Comparison of ENCODE assay signal across 8 cellular contexts in genomic region chr22:33049125-33049729, GRCh38. TPM values are rescaled to one million over a fixed set of nuclear protein-coding genes. Genes with fewer than 3 reads are reported as not detected.
DNase-seq lines count a peak whose midpoint lies in the region; ATAC-seq and TF ChIP-seq lines count a peak whose summit lies in the region.

No MANE protein-coding gene starts in this region.

- H4K20me1 ChIP-seq in GM23338 (replicated peaks; ENCODE audit: insufficient read depth), result peaks cover 44% of the 10 kb centered on the region

- H3K9me2 ChIP-seq in GM23338 (ENCODE audit: insufficient read depth), result no peaks in the 10 kb centered on the region

- H3K4me1 Mint-ChIP-seq in GM23338, result peaks cover 71% of the 10 kb centered on the region
- H3K4me1 Mint-ChIP-seq in nephron, result peaks cover 4% of the 10 kb centered on the region

- H3K36me3 ChIP-seq in GM23338 (ENCODE audit: insufficient read depth), result no peaks in the 10 kb centered on the region

- H3K9me3 Mint-ChIP-seq in GM23338 (0 out of 3 replicates have a peak, but pooled peaks cover 3% of the 10 kb centered on the region), nephron (no peaks in the 10 kb centered on the region)

- H3K36me3 Mint-ChIP-seq in GM23338 (ENCODE audit: low read depth) (peaks cover 26% of the 10 kb centered on the region), nephron (ENCODE audit: low read depth) (no peaks in the 10 kb centered on the region)

- peak overlapping the region; percentile 35 for H3K27ac ChIP-seq in GM23338 (ENCODE audit: low read depth)

- H3K27me3 ChIP-seq in GM23338 (ENCODE audit: insufficient read depth), result peaks cover 12% of the 10 kb centered on the region

- peak; percentile 99 for TF ChIP-seq CTCF in AG09319 (IDR thresholded peaks at IDR 0.05; ENCODE audit: low read depth, low read length)
- peak; percentile 85 to 89 for TF ChIP-seq CTCF in GM23338 (conservative IDR thresholded peaks at IDR 0.05; ENCODE audit: low read depth in 2 of 2)
- peak; percentile 90 to 94 (median 92) for TF ChIP-seq CTCF in nephron (IDR thresholded peaks at IDR 0.05; ENCODE audit: unreplicated experiment in 3 of 3)

- peak overlapping the region; percentile 94; the same call in 1 of the 2 replicates for H3K4me2 ChIP-seq in GM23338

- 0 out of 2 replicates have a peak, but pooled peaks cover 3% of the 10 kb centered on the region for H3F3A ChIP-seq in GM23338 (replicated peaks; ENCODE audit: low read depth)

- no peak for TF ChIP-seq POLR2A in erythroblast (IDR thresholded peaks at IDR 0.05; ENCODE audit: low read length)

- H3K27me3 Mint-ChIP-seq in GM23338 (ENCODE audit: insufficient read depth, low read depth, poor library complexity), result peaks cover 15% of the 10 kb centered on the region
- peaks cover 35% of the 10 kb centered on the region for H3K27me3 Mint-ChIP-seq in nephron (ENCODE audit: low read depth)

- H3K27ac Mint-ChIP-seq in GM23338 (no peak overlapping the region), nephron (no peak overlapping the region)

- peak; percentile 44 for DNase-seq in AG09319 (ENCODE audit: extremely low read depth, low read depth)
- peak; percentile 91 for DNase-seq in GM23338 (ENCODE audit: low spot score)
- peak; percentile 20 for DNase-seq in NCI-H82 treated with DMSO at 0.1 percent for 48 hours (lab: John Stamatoyannopoulos, UW; ENCODE audit: unreplicated experiment)
- peak; percentile 23 for DNase-seq in activated CD8-positive, alpha-beta memory T cell treated with anti-CD3 and anti-CD28 coated beads, Interleukin-2, amount 50 U/mL, for 24 hours (ENCODE audit: extremely low read depth)
- peak; percentile 72 to 82 for DNase-seq in erythroblast (lab: John Stamatoyannopoulos, UW)
- DNase-seq in stimulated activated naive CD8-positive, alpha-beta T cell treated with anti-CD3 and anti-CD28 coated beads, Interleukin-15, Interleukin-2, amounts not matched to agents 100 U/mL and 50 U/mL, for 24 hours, result peak; percentile 67

- peaks cover 61% of the 10 kb centered on the region for H3K4me1 ChIP-seq in GM23338 (ENCODE audit: insufficient read depth)

- H3K4me3 ChIP-seq in GM23338, result no peak overlapping the region

- H3K79me2 ChIP-seq in GM23338 (replicated peaks; ENCODE audit: insufficient read depth), result peaks cover 87% of the 10 kb centered on the region

- no peak overlapping the region for H2AFZ ChIP-seq in GM23338

- H3K4me3 Mint-ChIP-seq in GM23338 (no peak overlapping the region), nephron (no peak overlapping the region)

- ATAC-seq in GM23338 (peak; percentile 38), GM21717 (IDR thresholded peaks at IDR 0.05; ENCODE audit: unreplicated experiment) (no peak)
- no peak for ATAC-seq in stimulated activated naive CD8-positive, alpha-beta T cell treated with anti-CD3 and anti-CD28 coated beads, Interleukin-15, Interleukin-2, amounts not matched to agents 100 U/mL and 50 U/mL, for 24 hours

TF ChIP-seq in GM23338, 12 proteins besides CTCF, POLR2A, EP300 and RAD21:
- TF ChIP-seq CREB1 (CRISPR knock-in tag; IDR thresholded peaks at IDR 0.05; ENCODE audit: low read depth), result peak; percentile 47; the same call in 1 of the 2 replicates
- no peak for TF ChIP-seq EZH2 (IDR thresholded peaks at IDR 0.05; ENCODE audit: low read depth, unreplicated experiment)

RNA-seq across cellular contexts. Expression of gene SYN3, which starts 9.0 kb away (rescaled TPM):
- total RNA-seq in GM23338 (2014; rRNA removed; shearing (Covaris generic)), result 13.8 and 32.5 TPM in 2 replicates
- 13.8 and 19.2 TPM in 2 replicates for polyA plus RNA-seq in GM23338 (2016; fragmentation: Nextera tagmentation; extraction: Ambion mirVana)

Comparison
In these comparisons a context has a peak if more than half of its experiments do, and no peak if none do; other contexts are left out.
1. DNase-seq: peak in every context shown above with its lines; median percentile 91 in GM23338; 77 in erythroblast; 67 in stimulated activated naive CD8-positive, alpha-beta T cell treated with anti-CD3 and anti-CD28 coated beads, Interleukin-15, Interleukin-2, amounts not matched to agents 100 U/mL and 50 U/mL, for 24 hours; 44 in AG09319; 23 in activated CD8-positive, alpha-beta memory T cell treated with anti-CD3 and anti-CD28 coated beads, Interleukin-2, amount 50 U/mL, for 24 hours; 20 in NCI-H82 treated with DMSO at 0.1 percent for 48 hours.